ENCODE assay signal across 12 cellular contexts in the genomic region with DNA sequence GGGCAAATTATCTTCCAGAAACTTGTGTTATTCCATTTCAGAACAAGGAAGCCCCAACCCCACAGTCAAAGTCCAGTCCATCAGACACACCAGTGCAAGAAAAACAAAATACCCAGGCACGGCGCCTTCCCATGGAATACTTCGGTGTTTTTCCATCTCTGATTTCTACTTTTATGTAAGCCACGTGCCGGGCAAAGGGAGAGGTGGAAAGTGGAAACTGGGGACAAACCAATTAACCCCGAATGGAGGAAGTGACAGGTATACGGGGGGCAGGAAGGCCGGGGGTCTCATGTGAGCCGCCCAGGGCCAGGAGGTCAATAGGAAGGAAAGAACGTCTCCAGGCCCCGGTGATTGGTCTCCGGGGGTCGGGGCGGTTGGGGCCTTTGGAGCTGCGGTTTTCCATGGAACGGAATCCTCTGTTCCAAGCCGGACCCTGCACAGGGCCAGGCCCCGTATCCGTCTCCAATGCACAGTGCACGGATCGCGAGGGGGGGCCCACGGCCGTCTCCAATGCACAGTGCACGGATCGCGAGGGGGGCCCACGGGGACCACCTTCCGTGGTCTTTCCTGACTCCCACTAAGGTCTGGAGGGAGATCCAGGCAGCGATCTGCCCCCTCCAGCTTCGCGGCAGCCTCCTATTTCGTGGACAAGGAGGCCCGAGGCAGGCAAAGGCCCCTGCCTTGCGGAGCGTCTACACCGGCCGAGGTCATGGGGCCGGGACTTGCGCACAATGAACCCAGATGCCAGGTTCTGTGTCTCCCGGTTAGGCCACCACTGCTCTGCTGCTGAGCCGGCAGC.
DNase-seq lines count a peak whose midpoint lies in the region; ATAC-seq and TF ChIP-seq lines count a peak whose summit lies in the region.
"Had no signal": no experiment of that assay in that cellular context is flagged by ENCODE, and none has a peak within 500 bp of the region (broad histone marks: within the 10 kb centered on the region; RNA-seq: fewer than 3 reads in every experiment).

No MANE protein-coding gene starts in this region.

- no peak overlapping the region for H3K4me3 ChIP-seq in BLaER1 treated with 17β-estradiol and CSF1 and Interleukin-3, amounts not matched to agents 10 nM and 100 nM
- H3K4me3 ChIP-seq in RWPE2 (ENCODE audit: severe bottlenecking) (no peak overlapping the region), esophagus squamous epithelium (no peak overlapping the region), suprapubic skin (no peak overlapping the region)

- no peak for TF ChIP-seq POLR2A in esophagus squamous epithelium (IDR thresholded peaks at IDR 0.05)
- no peak for TF ChIP-seq POLR2A in suprapubic skin (IDR thresholded peaks at IDR 0.05)

- peak overlapping the region; percentile 60 for H3K27ac Mint-ChIP-seq in osteocyte (ENCODE audit: unreplicated experiment)
- no peak overlapping the region for H3K27ac Mint-ChIP-seq in activated T-cell treated with anti-CD3 and anti-CD28 coated beads, Interleukin-2, amount 50 U/mL, for 72 hours

- H3K36me3 Mint-ChIP-seq in osteocyte (ENCODE audit: unreplicated experiment) = no peaks in the 10 kb centered on the region
- no peaks in the 10 kb centered on the region for H3K36me3 Mint-ChIP-seq in activated T-cell treated with anti-CD3 and anti-CD28 coated beads, Interleukin-2, amount 50 U/mL, for 72 hours (ENCODE audit: insufficient read depth in 2 of 2)

- 70 to 76% methylated on average over 13 to 32 of the region's 42 CpGs for WGBS in esophagus squamous epithelium, 2 donors
- WGBS in suprapubic skin = 86% methylated on average over 35 of the region's 42 CpGs

- no peaks in the 10 kb centered on the region for H3K9me3 Mint-ChIP-seq in osteocyte (ENCODE audit: unreplicated experiment)
- H3K9me3 Mint-ChIP-seq in activated T-cell treated with anti-CD3 and anti-CD28 coated beads, Interleukin-2, amount 50 U/mL, for 72 hours = no peaks in the 10 kb centered on the region
- H3K9me3 Mint-ChIP-seq: HFFc6 had no signal

- H3K27me3 ChIP-seq in BLaER1 treated with 17β-estradiol and CSF1 and Interleukin-3, amounts not matched to agents 10 nM and 100 nM = no peaks in the 10 kb centered on the region
- H3K27me3 ChIP-seq in RWPE2 (ENCODE audit: insufficient read depth, poor library complexity, severe bottlenecking) = no peaks in the 10 kb centered on the region
- H3K27me3 ChIP-seq in esophagus squamous epithelium = no peaks in the 10 kb centered on the region
- no peaks in the 10 kb centered on the region for H3K27me3 ChIP-seq in suprapubic skin

- no peak for TF ChIP-seq EP300 in suprapubic skin (IDR thresholded peaks at IDR 0.05)

- H3K4me2 ChIP-seq in BLaER1 treated with 17β-estradiol and CSF1 and Interleukin-3, amounts not matched to agents 10 nM and 100 nM = peak overlapping the region; percentile 56 to 88 (median 71)

- intact Hi-C loops in esophagus squamous epithelium (cut with DNase I) = no loop called here

- peaks cover 0 to 85% (median 43%) of the 10 kb centered on the region in 11 experiments; a peak in 17 of 22 replicates for H4K20me1 ChIP-seq in BLaER1 treated with 17β-estradiol and CSF1 and Interleukin-3, amounts not matched to agents 10 nM and 100 nM

- no peaks in the 10 kb centered on the region for H3K27me3 Mint-ChIP-seq in osteocyte (ENCODE audit: unreplicated experiment)
- peaks cover 5% of the 10 kb centered on the region for H3K27me3 Mint-ChIP-seq in activated T-cell treated with anti-CD3 and anti-CD28 coated beads, Interleukin-2, amount 50 U/mL, for 72 hours (ENCODE audit: low read depth)

- peaks cover 0 to 15% (median 8%) of the 10 kb centered on the region in 11 experiments; a peak in 5 of 22 replicates for H3K36me3 ChIP-seq in BLaER1 treated with 17β-estradiol and CSF1 and Interleukin-3, amounts not matched to agents 10 nM and 100 nM
- no peaks in the 10 kb centered on the region for H3K36me3 ChIP-seq in RWPE2 (ENCODE audit: low read depth)
- no peaks in the 10 kb centered on the region for H3K36me3 ChIP-seq in esophagus squamous epithelium
- no peaks in the 10 kb centered on the region for H3K36me3 ChIP-seq in suprapubic skin

- peaks cover 18% of the 10 kb centered on the region for H3K4me1 Mint-ChIP-seq in osteocyte (ENCODE audit: unreplicated experiment)
- peaks cover 45% of the 10 kb centered on the region for H3K4me1 Mint-ChIP-seq in activated T-cell treated with anti-CD3 and anti-CD28 coated beads, Interleukin-2, amount 50 U/mL, for 72 hours (ENCODE audit: low read depth)

- no peak for ATAC-seq in RWPE2 (ENCODE audit: low read depth)
- ATAC-seq in activated T-cell treated with anti-CD3 and anti-CD28 coated beads, Interleukin-2, amount 50 U/mL, for 72 hours (replicated peaks in 1 of 2) = no peak

- H3K4me3 Mint-ChIP-seq in osteocyte (ENCODE audit: unreplicated experiment) = no peak overlapping the region
- no peak overlapping the region for H3K4me3 Mint-ChIP-seq in activated T-cell treated with anti-CD3 and anti-CD28 coated beads, Interleukin-2, amount 50 U/mL, for 72 hours
- H3K4me3 Mint-ChIP-seq: HFFc6 had no signal

- peak overlapping the region in 8 of 11 experiments; percentile 11 to 46 (median 19); a peak in 3 of 22 replicates for H3K9ac ChIP-seq in BLaER1 treated with 17β-estradiol and CSF1 and Interleukin-3, amounts not matched to agents 10 nM and 100 nM

- peaks cover 58 to 84% (median 76%) of the 10 kb centered on the region in 10 experiments for H3K4me1 ChIP-seq in BLaER1 treated with 17β-estradiol and CSF1 and Interleukin-3, amounts not matched to agents 10 nM and 100 nM
- no peaks in the 10 kb centered on the region for H3K4me1 ChIP-seq in RWPE2 (ENCODE audit: insufficient read depth, poor library complexity, severe bottlenecking)
- H3K4me1 ChIP-seq in esophagus squamous epithelium = peaks cover 4 to 35% (median 6%) of the 10 kb centered on the region in 3 donors
- peaks cover 24% of the 10 kb centered on the region for H3K4me1 ChIP-seq in suprapubic skin

- TF ChIP-seq CTCF in RWPE2 (IDR thresholded peaks at IDR 0.05; ENCODE audit: poor library complexity, severe bottlenecking) = no peak
- TF ChIP-seq CTCF in esophagus squamous epithelium (IDR thresholded peaks at IDR 0.05) = no peak
- no peak for TF ChIP-seq CTCF in osteocyte (IDR thresholded peaks at IDR 0.05)
- no peak for TF ChIP-seq CTCF in suprapubic skin (IDR thresholded peaks at IDR 0.05)
- no peak for TF ChIP-seq CTCF in GM20000 (IDR thresholded peaks at IDR 0.05; ENCODE audit: extremely low read depth, missing control alignments)

- DNase-seq in RWPE2 (ENCODE audit: low spot score) (no peak), esophagus squamous epithelium (lab: John Stamatoyannopoulos, UW) (no peak), osteocyte (ENCODE audit: extremely low spot score, unreplicated experiment) (no peak), suprapubic skin (ENCODE audit: low spot score in 2 of 2) (no peak), NCI-H524 treated with DMSO at 0.1 percent for 48 hours (lab: John Stamatoyannopoulos, UW) (no peak), GM20000 (ENCODE audit: low spot score) (no peak)
- no peak for DNase-seq in activated T-cell treated with anti-CD3 and anti-CD28 coated beads, Interleukin-2, amount 50 U/mL, for 72 hours
- DNase-seq: activated naive CD4-positive, alpha-beta T cell; NCI-H2107; stimulated activated naive CD4-positive, alpha-beta T cell treated with Interleukin-2 at 50 U/mL for 16 hours had no signal

- H3K9me3 ChIP-seq in BLaER1 treated with 17β-estradiol and CSF1 and Interleukin-3, amounts not matched to agents 10 nM and 100 nM (replicated peaks in 1 of 11) = no peaks in the 10 kb centered on the region
- no peaks in the 10 kb centered on the region for H3K9me3 ChIP-seq in RWPE2 (ENCODE audit: severe bottlenecking)
- H3K9me3 ChIP-seq in esophagus squamous epithelium = no peaks in the 10 kb centered on the region
- H3K9me3 ChIP-seq in suprapubic skin = no peaks in the 10 kb centered on the region

- H3K27ac ChIP-seq in BLaER1 treated with 17β-estradiol and CSF1 and Interleukin-3, amounts not matched to agents 10 nM and 100 nM = peak overlapping the region in 4 of 11 experiments; percentile 1 to 55 (median 26); a peak in 4 of 22 replicates
- H3K27ac ChIP-seq in RWPE2 (ENCODE audit: poor library complexity, severe bottlenecking) (peak overlapping the region; percentile 11), esophagus squamous epithelium (peak overlapping the region in 3 of 4 donors; percentile 21 to 59 (median 35)), suprapubic skin (no peak overlapping the region)
